14 cellular contexts compared by ENCODE assay signal in genomic region chrX:120827213-120827612, GRCh38. TPM values are rescaled to one million over a fixed set of nuclear protein-coding genes. Genes with fewer than 3 reads are reported as not detected.
DNase-seq lines count a peak whose midpoint lies in the region; TF ChIP-seq lines count a peak whose summit lies in the region.
"Not testable (repeated sequence)": the region's sequence is repeated elsewhere in the genome, so short reads cannot be mapped to it uniquely, and the experiment has no call there.
"Had no signal": no experiment of that assay in that cellular context is flagged by ENCODE, and none has a peak within 500 bp of the region (broad histone marks: within the 10 kb centered on the region; RNA-seq: fewer than 3 reads in every experiment).

No MANE protein-coding gene starts in this region.

- not testable (repeated sequence) for H3K4me1 Mint-ChIP-seq in neural progenitor cell; progenitor cell of endocrine pancreas (ENCODE audit: low read depth)

- POLR2A ChIA-PET in HEK293 (lab: Yijun Ruan, JAX): not testable (repeated sequence)

- not testable (repeated sequence) for TF ChIP-seq CTCF in HEK293 (tag by site-specific recombination; IDR thresholded peaks at IDR 0.05); neural progenitor cell (IDR thresholded peaks at IDR 0.05); progenitor cell of endocrine pancreas (IDR thresholded peaks at IDR 0.05; ENCODE audit: unreplicated experiment)

- not testable (repeated sequence) for H3K9ac ChIP-seq in neural progenitor cell

- not testable (repeated sequence) for H3K79me2 ChIP-seq in neural progenitor cell (ENCODE audit: low read depth)

- not testable (repeated sequence) for H3K27ac ChIP-seq in HEK293 (ENCODE audit: extremely low read depth, low read depth, low read length); neural progenitor cell

- H3K36me3 Mint-ChIP-seq in neural progenitor cell; progenitor cell of endocrine pancreas (ENCODE audit: insufficient read depth): not testable (repeated sequence)

- not testable (repeated sequence) for H3F3A ChIP-seq in neural progenitor cell (ENCODE audit: low read depth)

- peaks cover 86% of the 10 kb centered on the region for H3K27me3 ChIP-seq in neural progenitor cell

- H3K9me3 Mint-ChIP-seq in neural progenitor cell (peaks cover 10% of the 10 kb centered on the region), progenitor cell of endocrine pancreas (ENCODE audit: low read depth) (peaks cover 54% of the 10 kb centered on the region)

- H3K9me3 ChIP-seq in HEK293 (ENCODE audit: control insufficient read depth, insufficient read depth, low read depth, low read length); neural progenitor cell (ENCODE audit: low read depth): not testable (repeated sequence)

- H3K27me3 Mint-ChIP-seq in neural progenitor cell (ENCODE audit: insufficient read depth, low read depth); progenitor cell of endocrine pancreas: not testable (repeated sequence)

- not testable (repeated sequence) for H3K4me2 ChIP-seq in neural progenitor cell

- H3K36me3 ChIP-seq in HEK293 (ENCODE audit: control insufficient read depth in 2 of 2, insufficient read depth in 1 of 2, low read length in 2 of 2); neural progenitor cell: not testable (repeated sequence)

- not testable (repeated sequence) for DNase-seq in neural progenitor cell (ENCODE audit: low spot score); progenitor cell of endocrine pancreas (ENCODE audit: low spot score, unreplicated experiment)

- H3K4me3 ChIP-seq in HEK293 (ENCODE audit: low read depth, low read length); neural progenitor cell: not testable (repeated sequence)

- not testable (repeated sequence) for H3K4me1 ChIP-seq in HEK293 (ENCODE audit: control insufficient read depth, insufficient read depth, low read length); neural progenitor cell

- not testable (repeated sequence) for H2AFZ ChIP-seq in neural progenitor cell (replicated peaks)

- H3K27ac Mint-ChIP-seq in neural progenitor cell: not testable (repeated sequence)
- H3K27ac Mint-ChIP-seq in progenitor cell of endocrine pancreas: peak overlapping the region; percentile 7

- CTCF ChIA-PET in HEK293 (lab: Yijun Ruan, JAX): not testable (repeated sequence)

- H4K20me1 ChIP-seq in neural progenitor cell (ENCODE audit: low read depth): not testable (repeated sequence)

- H3K4me3 Mint-ChIP-seq in neural progenitor cell: peak overlapping the region; percentile 64
- not testable (repeated sequence) for H3K4me3 Mint-ChIP-seq in progenitor cell of endocrine pancreas (ENCODE audit: low read depth)

TF ChIP-seq in HEK293, 187 proteins besides CTCF, POLR2A, EP300 and RAD21:
- 0 out of 2 replicates have a peak, but pooled peaks have one; percentile 39 for TF ChIP-seq ZNF280D (tag by site-specific recombination; IDR thresholded peaks at IDR 0.05)
- TF ChIP-seq ZNF146 (tag by site-specific recombination; IDR thresholded peaks at IDR 0.05): peak; percentile 87
- TF ChIP-seq ZNF580 (tag by site-specific recombination; IDR thresholded peaks at IDR 0.05): peak; percentile 79; the same call in 1 of the 2 replicates

RNA-seq across cellular contexts. Expression of gene CT47B1, which starts 48.5 kb away (rescaled TPM):
- total RNA-seq in neural progenitor cell (ENCODE audit: low replicate concordance) (not detected in 2 replicates), progenitor cell of endocrine pancreas (not detected in 2 replicates)
- total RNA-seq: A172; A673; B cell; Caco-2; Calu3; CD4-positive, alpha-beta memory T cell; CD4-positive, alpha-beta T cell; CD4-positive, CD25-positive, alpha-beta regulatory T cell; CD8-positive, alpha-beta memory T cell; CD8-positive, alpha-beta T cell; Daoy had no signal
